ENCODE assay signal across 9 cellular contexts in genomic region chr7:135716677-135717238, GRCh38. TPM values are rescaled to one million over a fixed set of nuclear protein-coding genes. Genes with fewer than 3 reads are reported as not detected.
A peak's percentile ranks its signal among the peaks of the same experiment; 100 is the strongest.
DNase-seq lines count a peak whose midpoint lies in the region; ATAC-seq and TF ChIP-seq lines count a peak whose summit lies in the region.
"Had no signal": no experiment of that assay in that cellular context is flagged by ENCODE, and none has a peak within 500 bp of the region (broad histone marks: within the 10 kb centered on the region; RNA-seq: fewer than 3 reads in every experiment).

No MANE protein-coding gene starts in this region.

- intact Hi-C loops in activated T-helper 1 cell treated with anti-CD3 and anti-CD28 coated beads, Interleukin-12 subunit alpha, Interleukin-12 subunit beta, Interleukin-2, Interleukin-4 antibody, amounts not matched to agents 30 ng/mL and 10 ng/mL and 1 ng/mL, durations not matched to agents 14 hours and 24 hours and 36 hours (cut with micrococcal nuclease) = no loop called here
- intact Hi-C loops in natural killer cell (cut with micrococcal nuclease) = no loop called here

- TF ChIP-seq CTCF in foreskin fibroblast (IDR thresholded peaks at IDR 0.05; ENCODE audit: low read depth, low read length) (no peak), natural killer cell (IDR thresholded peaks at IDR 0.05) (no peak)

- peaks cover 6% of the 10 kb centered on the region for H3K27me3 Mint-ChIP-seq in activated T-helper 1 cell treated with anti-CD3 and anti-CD28 coated beads, Interleukin-12 subunit alpha, Interleukin-12 subunit beta, Interleukin-2, Interleukin-4 antibody, amounts not matched to agents 30 ng/mL and 10 ng/mL and 1 ng/mL, durations not matched to agents 14 hours and 24 hours and 36 hours (ENCODE audit: insufficient read depth)
- H3K27me3 Mint-ChIP-seq in natural killer cell (ENCODE audit: low read depth in 2 of 2) = peaks cover 0 to 8% of the 10 kb centered on the region in 2 donors

- ATAC-seq in GM18858 (IDR thresholded peaks at IDR 0.05; ENCODE audit: unreplicated experiment) (no peak), HG03135 (IDR thresholded peaks at IDR 0.05; ENCODE audit: unreplicated experiment) (no peak), natural killer cell (no peak)
- ATAC-seq: mucosa of descending colon had no signal

- no peak overlapping the region for H3K4me3 Mint-ChIP-seq in activated T-helper 1 cell treated with anti-CD3 and anti-CD28 coated beads, Interleukin-12 subunit alpha, Interleukin-12 subunit beta, Interleukin-2, Interleukin-4 antibody, amounts not matched to agents 30 ng/mL and 10 ng/mL and 1 ng/mL, durations not matched to agents 14 hours and 24 hours and 36 hours
- no peak overlapping the region for H3K4me3 Mint-ChIP-seq in natural killer cell

- DNase-seq in AG20443 (ENCODE audit: low spot score) (peak; percentile 29), NCI-H1092 (lab: John Stamatoyannopoulos, UW) (peak; percentile 56), SHP77 treated with DMSO at 0.1 percent for 48 hours (lab: John Stamatoyannopoulos, UW) (peak; percentile 7), foreskin fibroblast (peak; percentile 87 to 93), natural killer cell (no peak)
- DNase-seq in activated T-helper 1 cell treated with anti-CD3 and anti-CD28 coated beads, Interleukin-12 subunit alpha, Interleukin-12 subunit beta, Interleukin-2, Interleukin-4 antibody, amounts not matched to agents 30 ng/mL and 10 ng/mL and 1 ng/mL, durations not matched to agents 14 hours and 24 hours and 36 hours (ENCODE audit: low spot score) = no peak
- DNase-seq: mucosa of descending colon had no signal

- no peaks in the 10 kb centered on the region for H3K36me3 Mint-ChIP-seq in activated T-helper 1 cell treated with anti-CD3 and anti-CD28 coated beads, Interleukin-12 subunit alpha, Interleukin-12 subunit beta, Interleukin-2, Interleukin-4 antibody, amounts not matched to agents 30 ng/mL and 10 ng/mL and 1 ng/mL, durations not matched to agents 14 hours and 24 hours and 36 hours (ENCODE audit: low read depth)
- no peaks in the 10 kb centered on the region for H3K36me3 Mint-ChIP-seq in natural killer cell

- no peak overlapping the region for H3K4me3 ChIP-seq in foreskin fibroblast (ENCODE audit: low read depth in 1 of 2, low read length in 2 of 2)
- H3K4me3 ChIP-seq: mucosa of descending colon had no signal

- no peak overlapping the region for H3K27ac Mint-ChIP-seq in activated T-helper 1 cell treated with anti-CD3 and anti-CD28 coated beads, Interleukin-12 subunit alpha, Interleukin-12 subunit beta, Interleukin-2, Interleukin-4 antibody, amounts not matched to agents 30 ng/mL and 10 ng/mL and 1 ng/mL, durations not matched to agents 14 hours and 24 hours and 36 hours
- H3K27ac Mint-ChIP-seq in natural killer cell = no peak overlapping the region

- H3K4me1 Mint-ChIP-seq in activated T-helper 1 cell treated with anti-CD3 and anti-CD28 coated beads, Interleukin-12 subunit alpha, Interleukin-12 subunit beta, Interleukin-2, Interleukin-4 antibody, amounts not matched to agents 30 ng/mL and 10 ng/mL and 1 ng/mL, durations not matched to agents 14 hours and 24 hours and 36 hours (ENCODE audit: low read depth) = no peaks in the 10 kb centered on the region
- H3K4me1 Mint-ChIP-seq in natural killer cell = no peaks in the 10 kb centered on the region

- no peaks in the 10 kb centered on the region for H3K9me3 Mint-ChIP-seq in activated T-helper 1 cell treated with anti-CD3 and anti-CD28 coated beads, Interleukin-12 subunit alpha, Interleukin-12 subunit beta, Interleukin-2, Interleukin-4 antibody, amounts not matched to agents 30 ng/mL and 10 ng/mL and 1 ng/mL, durations not matched to agents 14 hours and 24 hours and 36 hours
- no peaks in the 10 kb centered on the region for H3K9me3 Mint-ChIP-seq in natural killer cell

RNA-seq across cellular contexts. Expression of gene SLC13A4, which starts 11.2 kb away (rescaled TPM):
- total RNA-seq in activated T-helper 1 cell treated with anti-CD3 and anti-CD28 coated beads, Interleukin-12 subunit alpha, Interleukin-12 subunit beta, Interleukin-2, Interleukin-4 antibody, amounts not matched to agents 30 ng/mL and 10 ng/mL and 1 ng/mL, durations not matched to agents 14 hours and 24 hours and 36 hours = not detected in 2 replicates
- total RNA-seq in natural killer cell = not detected
- total RNA-seq: mucosa of descending colon had no signal

RNA-seq across cellular contexts. Expression of gene FAM180A, which starts 31.9 kb away (rescaled TPM):
- not detected in 2 replicates for total RNA-seq in activated T-helper 1 cell treated with anti-CD3 and anti-CD28 coated beads, Interleukin-12 subunit alpha, Interleukin-12 subunit beta, Interleukin-2, Interleukin-4 antibody, amounts not matched to agents 30 ng/mL and 10 ng/mL and 1 ng/mL, durations not matched to agents 14 hours and 24 hours and 36 hours
- total RNA-seq in natural killer cell = not detected

RNA-seq across cellular contexts. Expression of gene STMP1, which starts 54.4 kb away (rescaled TPM):
- 22.7 and 24.7 TPM in 2 replicates for total RNA-seq in activated T-helper 1 cell treated with anti-CD3 and anti-CD28 coated beads, Interleukin-12 subunit alpha, Interleukin-12 subunit beta, Interleukin-2, Interleukin-4 antibody, amounts not matched to agents 30 ng/mL and 10 ng/mL and 1 ng/mL, durations not matched to agents 14 hours and 24 hours and 36 hours
- total RNA-seq in natural killer cell = 10 to 100 TPM; 19.4 to 25.8 (median 22.3) TPM

Comparison
In these comparisons a context has a peak if more than half of its experiments do, and no peak if none do; other contexts are left out.
1. DNase-seq: peak in AG20443 (single experiment), NCI-H1092 (single experiment), SHP77 treated with DMSO at 0.1 percent for 48 hours (single experiment) and foreskin fibroblast (2 of 2); none in activated T-helper 1 cell treated with anti-CD3 and anti-CD28 coated beads, Interleukin-12 subunit alpha, Interleukin-12 subunit beta, Interleukin-2, Interleukin-4 antibody, amounts not matched to agents 30 ng/mL and 10 ng/mL and 1 ng/mL, durations not matched to agents 14 hours and 24 hours and 36 hours (single experiment) and natural killer cell (single experiment).